1 cellular context compared by ENCODE assay signal in genomic region chrX:134982748-134983147, GRCh38.
TF ChIP-seq lines count a peak whose summit lies in the region.

No MANE protein-coding gene starts in this region.

TF ChIP-seq in K562, 482 proteins besides CTCF, POLR2A, EP300 and RAD21:
- TF ChIP-seq GATA2 (CRISPR knock-in tag; IDR thresholded peaks at IDR 0.05) (no peak), YY1 (IDR thresholded peaks at IDR 0.05; ENCODE audit: borderline replicate concordance in 1 of 3, control insufficient read depth in 1 of 3, extremely low read depth in 1 of 3, insufficient read depth in 3 of 3, insufficient read length in 1 of 3, insufficient replicate concordance in 2 of 3, low read depth in 1 of 3, low read length in 2 of 3) (peak in 1 of 3 experiments; percentile 61)
TF ChIP-seq in K562: peak in this region for 1.
